1 cellular context compared by ENCODE assay signal in the genomic region with DNA sequence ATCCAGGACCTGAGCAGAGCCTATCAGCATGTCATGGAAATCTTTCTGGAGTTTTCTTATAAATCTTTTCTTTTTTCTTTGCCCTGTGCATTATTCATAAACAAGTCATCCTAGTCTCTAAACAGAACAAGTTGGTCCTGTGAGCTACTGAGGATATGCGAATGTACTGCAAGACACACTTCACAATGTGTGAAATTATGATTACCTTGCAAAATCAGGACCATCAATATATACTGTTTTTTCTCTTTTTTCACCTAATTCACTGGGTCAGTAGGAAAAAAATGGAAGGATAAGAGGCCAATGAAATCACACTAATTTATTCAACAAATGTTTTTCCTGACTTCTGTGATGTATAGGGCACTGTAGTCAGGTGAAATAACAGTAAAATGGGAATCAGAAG.
TF ChIP-seq lines count a peak whose summit lies in the region.

No MANE protein-coding gene starts in this region.

TF ChIP-seq in H1, 55 proteins besides CTCF, POLR2A, EP300 and RAD21:
- no peak for TF ChIP-seq SUZ12 (IDR thresholded peaks at IDR 0.05; ENCODE audit: low read length)
- TF ChIP-seq EZH2 (IDR thresholded peaks at IDR 0.05; ENCODE audit: low read depth, low read length, severe bottlenecking): no peak
- TF ChIP-seq MAFK (IDR thresholded peaks at IDR 0.05; ENCODE audit: low read depth, low read length): peak; percentile 50; the same call in 1 of the 2 replicates
- TF ChIP-seq KDM4A (IDR thresholded peaks at IDR 0.05; ENCODE audit: low read depth, low read length, severe bottlenecking): no peak
